ENCODE assay signal across 9 cellular contexts in the genomic region with DNA sequence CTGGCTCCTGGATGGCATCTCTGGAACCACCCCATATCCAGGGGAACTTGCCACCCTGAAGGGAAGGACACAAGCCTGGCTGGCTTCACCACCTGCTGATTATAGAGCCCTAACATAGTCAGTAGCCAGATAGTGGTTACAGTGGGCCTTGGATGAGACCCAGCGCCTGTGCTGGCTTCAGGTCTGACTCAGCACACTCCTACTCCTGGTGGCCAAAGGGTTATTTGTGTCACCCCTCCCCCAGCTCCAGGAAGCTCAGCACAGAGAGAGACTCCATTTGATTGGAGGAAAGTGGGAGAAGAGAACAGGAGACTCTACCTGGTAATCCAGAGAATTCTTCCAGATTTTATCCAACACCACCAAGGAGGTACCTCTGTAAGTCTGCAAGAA.
DNase-seq lines count a peak whose midpoint lies in the region; ATAC-seq lines count a peak whose summit lies in the region.
"Had no signal": no experiment of that assay in that cellular context is flagged by ENCODE, and none has a peak within 500 bp of the region (broad histone marks: within the 10 kb centered on the region; RNA-seq: fewer than 3 reads in every experiment).

No MANE protein-coding gene starts in this region.

- in situ Hi-C loops in ACHN (cut with HindIII; ENCODE audit: low pct_ligation_motif_present, low pct_unique_long_range_greater_than_20kb, low sequenced_read_pairs) = no loop called here

- DNase-seq in ACHN (peak; percentile 58), epithelial cell of prostate (ENCODE audit: low read depth, low spot score) (no peak), C1 segment of cervical spinal cord (lab: John Stamatoyannopoulos, UW) (no peak), NCI-H1694 (lab: John Stamatoyannopoulos, UW) (no peak)
- DNase-seq in activated naive CD4-positive, alpha-beta T cell treated with Interleukin-2 at 50 U/mL for 16 hours = no peak
- DNase-seq: DMS 273 treated with DMSO at 0.1 percent for 48 hours had no signal

- peak overlapping the region; percentile 66 for H3K27ac ChIP-seq in epithelial cell of prostate

- ATAC-seq in GM19463 (IDR thresholded peaks at IDR 0.05; ENCODE audit: unreplicated experiment) (peak; percentile 92), HG03469 (IDR thresholded peaks at IDR 0.05; ENCODE audit: unreplicated experiment) (peak; percentile 93), HG03175 (IDR thresholded peaks at IDR 0.05; ENCODE audit: unreplicated experiment) (no peak)
